ENCODE assay signal across 8 cellular contexts in genomic region chr1:160098852-160099647, GRCh38. TPM values are rescaled to one million over a fixed set of nuclear protein-coding genes. Genes with fewer than 3 reads are reported as not detected.
DNase-seq lines count a peak whose midpoint lies in the region; ATAC-seq and TF ChIP-seq lines count a peak whose summit lies in the region.

No MANE protein-coding gene starts in this region.

- peaks cover 68% of the 10 kb centered on the region for H3K4me1 Mint-ChIP-seq in activated naive CD4-positive, alpha-beta T cell treated with anti-CD3 and anti-CD28 coated beads, Interleukin-2, amount 50 U/mL, for 24 hours

- H3K27me3 Mint-ChIP-seq in activated naive CD4-positive, alpha-beta T cell treated with anti-CD3 and anti-CD28 coated beads, Interleukin-2, amount 50 U/mL, for 24 hours = no peaks in the 10 kb centered on the region

- peak overlapping the region; percentile 34 for H3K4me3 ChIP-seq in HFF-Myc (replicated peaks; ENCODE audit: low read depth, low read length)
- peak overlapping the region; percentile 75 for H3K4me3 ChIP-seq in SK-N-MC

- no peak overlapping the region for H3K27ac ChIP-seq in SK-N-MC
- H3K27ac ChIP-seq in temporal lobe (ENCODE audit: low read depth, low read length) = peak overlapping the region; percentile 99

- peak; percentile 82 for DNase-seq in GM04504 (ENCODE audit: low read depth)
- peak; percentile 56 for DNase-seq in HFF-Myc (ENCODE audit: extremely low read depth, low read depth)
- peak; percentile 97 for DNase-seq in NAMALWA (ENCODE audit: low spot score)
- peak; percentile 37 for DNase-seq in SK-N-MC (ENCODE audit: low read depth, low spot score)
- peak; percentile 98 for DNase-seq in globus pallidus (ENCODE audit: low spot score)
- DNase-seq in omental fat pad (ENCODE audit: low spot score) = peak; percentile 93

- peak overlapping the region; percentile 10 for H3K9ac ChIP-seq in SK-N-MC (ENCODE audit: insufficient read length)

- no peaks in the 10 kb centered on the region for H3K9me3 Mint-ChIP-seq in activated naive CD4-positive, alpha-beta T cell treated with anti-CD3 and anti-CD28 coated beads, Interleukin-2, amount 50 U/mL, for 24 hours

- no peaks in the 10 kb centered on the region for H3K36me3 ChIP-seq in SK-N-MC (ENCODE audit: insufficient read depth, low read length)

- H3K27ac Mint-ChIP-seq in activated naive CD4-positive, alpha-beta T cell treated with anti-CD3 and anti-CD28 coated beads, Interleukin-2, amount 50 U/mL, for 24 hours = peak overlapping the region; percentile 87

- ATAC-seq in omental fat pad (ENCODE audit: low FRiP score) = peak; percentile 91

- peak overlapping the region; percentile 60 for H3K4me3 Mint-ChIP-seq in activated naive CD4-positive, alpha-beta T cell treated with anti-CD3 and anti-CD28 coated beads, Interleukin-2, amount 50 U/mL, for 24 hours

- H3K9me3 ChIP-seq in SK-N-MC (ENCODE audit: low read depth, low read length) = no peaks in the 10 kb centered on the region

- TF ChIP-seq CTCF in HFF-Myc (IDR thresholded peaks at IDR 0.05; ENCODE audit: low read depth, low read length, missing control alignments) (no peak), omental fat pad (IDR thresholded peaks at IDR 0.05) (no peak)

- peaks cover 1% of the 10 kb centered on the region for H3K36me3 Mint-ChIP-seq in activated naive CD4-positive, alpha-beta T cell treated with anti-CD3 and anti-CD28 coated beads, Interleukin-2, amount 50 U/mL, for 24 hours

RNA-seq across cellular contexts. Expression of gene IGSF8, which starts 0.6 kb away (rescaled TPM):
- total RNA-seq in omental fat pad (10 to 100 TPM; 17.5 to 20.5 (median 18.6) TPM), temporal lobe (43.5 TPM)

RNA-seq across cellular contexts. Expression of gene ATP1A2, which starts 16.5 kb away (rescaled TPM):
- total RNA-seq in omental fat pad (10 to 100 TPM; 45.5 to 91.1 (median 76.3) TPM), temporal lobe (93.2 TPM)

RNA-seq across cellular contexts. Expression of gene KCNJ9, which starts 17.7 kb away (rescaled TPM):
- not detected for total RNA-seq in omental fat pad
- total RNA-seq in temporal lobe = 10.6 TPM

RNA-seq across cellular contexts. Expression of gene KCNJ10, which starts 29.1 kb away (rescaled TPM):
- total RNA-seq in omental fat pad = not detected
- 5.9 TPM for total RNA-seq in temporal lobe

RNA-seq across cellular contexts. Expression of gene ATP1A4, which starts 52.4 kb away (rescaled TPM):
- total RNA-seq in omental fat pad (1 to 10 TPM in 1 of 4 donors, under 1 TPM in 1, not detected in 2; 0.47 to 1.6 TPM), temporal lobe (under 0.01 TPM)

Comparison
In these comparisons a context has a peak if more than half of its experiments do, and no peak if none do; other contexts are left out.
1. DNase-seq: peak in every context shown above with its lines; median percentile 98 in globus pallidus; 97 in NAMALWA; 93 in omental fat pad; 82 in GM04504; 56 in HFF-Myc; 37 in SK-N-MC.
2. RNA of gene KCNJ9, which starts 17.7 kb away (total RNA-seq): 10.6 TPM in temporal lobe (single experiment); not detected in omental fat pad; every median in the first group is over 10 times any median in the second.